Comparison of ENCODE assay signal across 17 cellular contexts in genomic region chr10:113357688-113358306, GRCh38.
A peak's percentile ranks its signal among the peaks of the same experiment; 100 is the strongest.
DNase-seq lines count a peak whose midpoint lies in the region; ATAC-seq and TF ChIP-seq lines count a peak whose summit lies in the region.
"Had no signal": no experiment of that assay in that cellular context is flagged by ENCODE, and none has a peak within 500 bp of the region (broad histone marks: within the 10 kb centered on the region; RNA-seq: fewer than 3 reads in every experiment).

No MANE protein-coding gene starts in this region.

- peaks cover 2% of the 10 kb centered on the region; the same call in 1 of the 2 replicates for H3K4me1 Mint-ChIP-seq in WTC11

- H3K9ac ChIP-seq in neural cell (ENCODE audit: low read length): no peak overlapping the region

- POLR2A ChIA-PET in WTC11 (lab: Charles Lee): no interaction called here

- H3K4me2 ChIP-seq in hepatocyte (peak overlapping the region; percentile 25), neural cell (ENCODE audit: low read length) (no peak overlapping the region)

- 69% methylated on average over 18 of the region's 18 CpGs for WGBS in hepatocyte (ENCODE audit: low lambda C conversion rate, missing lambda C conversion rate)

- H3K27ac ChIP-seq in hepatocyte (no peak overlapping the region), neural cell (ENCODE audit: low read length) (peak overlapping the region; percentile 26), vagina (peak overlapping the region; percentile 48)
- H3K27ac ChIP-seq: SK-N-MC had no signal

- DNase-seq in WTC11 (ENCODE audit: low spot score): peak; percentile 11
- no peak for DNase-seq in hepatocyte (ENCODE audit: low spot score)
- peak in 1 of 2 donors; percentile 64 for DNase-seq in vagina (ENCODE audit: extremely low spot score in 2 of 2)
- no peak for DNase-seq in DMS114 treated with DMSO at 0.1 percent for 48 hours (lab: John Stamatoyannopoulos, UW; ENCODE audit: unreplicated experiment)
- DNase-seq in NCI-H82 (lab: John Stamatoyannopoulos, UW): no peak
- DNase-seq: CD8-positive, alpha-beta T cell; DND-41; GF-D8; H9; Kasumi-1; NCI-H2081; NCI-H345; NCI-H69; PC-3 had no signal

- no peaks in the 10 kb centered on the region for H3F3A ChIP-seq in neural cell (ENCODE audit: insufficient read depth, low read length, poor library complexity, severe bottlenecking)

- CTCF ChIA-PET in WTC11 (lab: Charles Lee): no interaction called here

- no peaks in the 10 kb centered on the region for H3K9me2 ChIP-seq in hepatocyte (replicated peaks; ENCODE audit: insufficient read depth)
- H3K9me2 ChIP-seq in neural cell (ENCODE audit: insufficient read depth, low read length): no peaks in the 10 kb centered on the region

- no peak overlapping the region for H2AFZ ChIP-seq in hepatocyte
- H2AFZ ChIP-seq in neural cell (ENCODE audit: low read depth, low read length): no peak overlapping the region

- no peak for TF ChIP-seq POLR2A in vagina (IDR thresholded peaks at IDR 0.05)

- ATAC-seq in WTC11 (peak; percentile 69), GM19351 (IDR thresholded peaks at IDR 0.05; ENCODE audit: unreplicated experiment) (no peak)
- ATAC-seq: CD8-positive, alpha-beta T cell; PC-3 had no signal

- peak; percentile 72 for TF ChIP-seq EP300 in neural cell (conservative IDR thresholded peaks at IDR 0.05; ENCODE audit: poor library complexity, severe bottlenecking)

- H3K4me3 Mint-ChIP-seq in WTC11: no peak overlapping the region
- H3K4me3 Mint-ChIP-seq: CD8-positive, alpha-beta T cell; H9 had no signal

- H3K9me3 ChIP-seq in hepatocyte (ENCODE audit: low read depth) (no peaks in the 10 kb centered on the region), neural cell (ENCODE audit: low read length) (no peaks in the 10 kb centered on the region), vagina (no peaks in the 10 kb centered on the region)

- no peaks in the 10 kb centered on the region for H3K36me3 Mint-ChIP-seq in WTC11
- H3K36me3 Mint-ChIP-seq: CD8-positive, alpha-beta T cell had no signal

- H3K79me2 ChIP-seq in hepatocyte: no peaks in the 10 kb centered on the region
- H3K79me2 ChIP-seq in neural cell (replicated peaks; ENCODE audit: insufficient read depth, low read length): no peaks in the 10 kb centered on the region

- no peak for TF ChIP-seq CTCF in WTC11 (IDR thresholded peaks at IDR 0.05)
- no peak for TF ChIP-seq CTCF in hepatocyte (IDR thresholded peaks at IDR 0.05; ENCODE audit: poor library complexity)
- TF ChIP-seq CTCF in neural cell (IDR thresholded peaks at IDR 0.05; ENCODE audit: poor library complexity, severe bottlenecking): no peak
- TF ChIP-seq CTCF in vagina (IDR thresholded peaks at IDR 0.05): no peak

- peak; percentile 10 for TF ChIP-seq RAD21 in neural cell (conservative IDR thresholded peaks at IDR 0.05)

- no peaks in the 10 kb centered on the region for H3K9me3 Mint-ChIP-seq in WTC11
- H3K9me3 Mint-ChIP-seq: CD8-positive, alpha-beta T cell; H9 had no signal

- H3K27ac Mint-ChIP-seq in WTC11: no peak overlapping the region
- H3K27ac Mint-ChIP-seq: CD8-positive, alpha-beta T cell had no signal

- H4K20me1 ChIP-seq in hepatocyte (ENCODE audit: insufficient read depth, poor library complexity, severe bottlenecking) (no peaks in the 10 kb centered on the region), neural cell (ENCODE audit: insufficient read depth) (no peaks in the 10 kb centered on the region)

- H3K4me3 ChIP-seq in hepatocyte (no peak overlapping the region), neural cell (ENCODE audit: low read length) (peak overlapping the region; percentile 20), vagina (no peak overlapping the region)
- H3K4me3 ChIP-seq: SK-N-MC had no signal

- H3K4me1 ChIP-seq in hepatocyte (ENCODE audit: insufficient read depth) (peaks cover 9% of the 10 kb centered on the region), vagina (peaks cover 47% of the 10 kb centered on the region)

- intact Hi-C loops in vagina (cut with DNase I): no loop called here

- H3K27me3 Mint-ChIP-seq in WTC11 (ENCODE audit: low read depth): no peaks in the 10 kb centered on the region; the same call in 1 of the 2 replicates

- H3K36me3 ChIP-seq in hepatocyte (replicated peaks; ENCODE audit: insufficient read depth, low read depth): no peaks in the 10 kb centered on the region
- H3K36me3 ChIP-seq in neural cell (ENCODE audit: insufficient read depth, low read length): no peaks in the 10 kb centered on the region
- no peaks in the 10 kb centered on the region for H3K36me3 ChIP-seq in vagina

- H3K27me3 ChIP-seq in hepatocyte (no peaks in the 10 kb centered on the region), neural cell (ENCODE audit: insufficient read depth, low read depth, low read length) (no peaks in the 10 kb centered on the region), vagina (no peaks in the 10 kb centered on the region)

TF ChIP-seq in WTC11, 78 proteins besides CTCF, POLR2A, EP300 and RAD21 (continues in another document):
- TF ChIP-seq PRRX2 (CRISPR knock-in tag; IDR thresholded peaks at IDR 0.05) (no peak), ZNF219 (CRISPR knock-in tag; IDR thresholded peaks at IDR 0.05; ENCODE audit: borderline replicate concordance) (no peak), FOXP1 (CRISPR knock-in tag; IDR thresholded peaks at IDR 0.05; ENCODE audit: borderline replicate concordance) (no peak), ZNF232 (CRISPR knock-in tag; IDR thresholded peaks at IDR 0.05) (no peak), ZNF263 (CRISPR knock-in tag; IDR thresholded peaks at IDR 0.05; ENCODE audit: low read depth) (no peak), ARID4B (CRISPR knock-in tag; IDR thresholded peaks at IDR 0.05; ENCODE audit: borderline replicate concordance) (no peak)

TF ChIP-seq in neural cell, 6 proteins besides CTCF, POLR2A, EP300 and RAD21:
- TF ChIP-seq MXI1 (conservative IDR thresholded peaks at IDR 0.05; ENCODE audit: poor library complexity, severe bottlenecking) (no peak), EZH2 (IDR thresholded peaks at IDR 0.05; ENCODE audit: borderline replicate concordance, insufficient read depth, low read length, poor library complexity, severe bottlenecking) (no peak), SMC3 (conservative IDR thresholded peaks at IDR 0.05; ENCODE audit: poor library complexity) (no peak), TAF1 (IDR thresholded peaks at IDR 0.05; ENCODE audit: low read depth) (no peak), REST (IDR thresholded peaks at IDR 0.05; ENCODE audit: borderline replicate concordance) (no peak), POLR2AphosphoS5 (IDR thresholded peaks at IDR 0.05) (peak; percentile 66)
